ENCODE assay signal across 14 cellular contexts in the genomic region with DNA sequence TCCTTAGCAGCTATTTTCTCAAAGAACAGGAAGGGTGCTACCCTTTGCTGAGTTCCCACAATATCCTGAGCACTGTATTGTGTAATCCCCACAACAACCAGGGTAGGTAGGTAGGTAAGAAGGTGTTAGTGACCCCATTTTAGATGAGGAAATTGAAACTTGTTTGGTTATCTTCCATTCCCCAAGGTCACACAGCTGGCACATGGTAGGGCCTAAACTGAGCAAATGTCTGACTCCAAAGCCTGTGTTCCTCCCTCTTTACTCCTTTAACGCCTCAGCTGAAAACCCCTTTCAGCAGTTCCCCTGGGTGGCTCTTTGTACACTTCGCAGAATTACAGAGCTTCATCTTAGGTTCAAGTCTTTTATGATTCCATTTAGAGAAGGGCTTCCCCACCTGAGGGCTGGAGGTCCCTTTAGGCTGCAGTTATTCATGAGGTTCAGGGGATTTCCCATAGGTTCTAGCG. TPM values are rescaled to one million over a fixed set of nuclear protein-coding genes. Genes with fewer than 3 reads are reported as not detected.
DNase-seq lines count a peak whose midpoint lies in the region; ATAC-seq and TF ChIP-seq lines count a peak whose summit lies in the region.
"Had no signal": no experiment of that assay in that cellular context is flagged by ENCODE, and none has a peak within 500 bp of the region (broad histone marks: within the 10 kb centered on the region; RNA-seq: fewer than 3 reads in every experiment).

No MANE protein-coding gene starts in this region.

- ATAC-seq in T-cell (replicated peaks in 1 of 4) = peak; percentile 92 to 98 (median 95)
- ATAC-seq in central memory CD8-positive, alpha-beta T cell (replicated peaks; ENCODE audit: extremely low read depth, poor library complexity, severe bottlenecking) = peak; percentile 96
- ATAC-seq in stimulated activated naive CD8-positive, alpha-beta T cell treated with anti-CD3 and anti-CD28 coated beads, Interleukin-15, Interleukin-2, amounts not matched to agents 100 U/mL and 50 U/mL, for 24 hours = peak; percentile 51
- ATAC-seq in HG03460 (IDR thresholded peaks at IDR 0.05; ENCODE audit: unreplicated experiment) = no peak

- H3K27me3 ChIP-seq in left ventricle myocardium inferior (ENCODE audit: low read depth) = no peaks in the 10 kb centered on the region

- POLR2A ChIA-PET in T-cell (lab: Charles Lee) = interaction anchor here (0.6 to 1.0 kb wide), 5 partner anchors 18 to 322 kb away, joined by 3 to 8 read pairs (median 3); no protein-coding TSS in a partner anchor

- H3K4me3 Mint-ChIP-seq in T-cell (peak overlapping the region in 2 of 3 donors; percentile 45 to 68), Calu3 (ENCODE audit: low read depth, unreplicated experiment) (no peak overlapping the region)
- H3K4me3 Mint-ChIP-seq in central memory CD8-positive, alpha-beta T cell = peak overlapping the region; percentile 28

- H3K9me3 Mint-ChIP-seq in T-cell (peaks cover 0 to 4% (median 4%) of the 10 kb centered on the region in 3 donors), Calu3 (ENCODE audit: low read depth, unreplicated experiment) (no peaks in the 10 kb centered on the region)
- H3K9me3 Mint-ChIP-seq in central memory CD8-positive, alpha-beta T cell = no peaks in the 10 kb centered on the region

- no peak overlapping the region for H3K27ac ChIP-seq in left ventricle myocardium inferior (replicated peaks)
- H3K27ac ChIP-seq: RWPE1 had no signal

- peaks cover 25 to 39% (median 36%) of the 10 kb centered on the region in 3 donors for H3K4me1 Mint-ChIP-seq in T-cell
- H3K4me1 Mint-ChIP-seq in central memory CD8-positive, alpha-beta T cell = peaks cover 29% of the 10 kb centered on the region
- no peaks in the 10 kb centered on the region for H3K4me1 Mint-ChIP-seq in Calu3 (ENCODE audit: low read depth, unreplicated experiment)

- H3K4me1 ChIP-seq in left ventricle myocardium inferior = no peaks in the 10 kb centered on the region

- no peak overlapping the region for H3K4me3 ChIP-seq in left ventricle myocardium inferior
- H3K4me3 ChIP-seq: lung, skin epidermis had no signal

- CTCF ChIA-PET in T-cell (lab: Charles Lee) (interaction anchor here in 1 of 2 donors (0.5 to 1.3 kb wide), 3 partner anchors 13 to 527 kb away, joined by 3 to 5 read pairs (median 3); no protein-coding TSS in a partner anchor), Calu3 (lab: Charles Lee) (interaction anchor here (0.6 kb wide), 1 partner anchor 103 kb away, joined by 5 read pairs; no protein-coding TSS in a partner anchor)

- no peak for TF ChIP-seq CTCF in left ventricle myocardium inferior (IDR thresholded peaks at IDR 0.05; ENCODE audit: borderline replicate concordance)
- TF ChIP-seq CTCF in Calu3 (IDR thresholded peaks at IDR 0.05; ENCODE audit: unreplicated experiment) = no peak

- H3K9me3 ChIP-seq in left ventricle myocardium inferior (replicated peaks) = no peaks in the 10 kb centered on the region

- no peaks in the 10 kb centered on the region for H3K36me3 ChIP-seq in left ventricle myocardium inferior

- BruUV-seq in Calu3 (replicated peaks; lab: Mats Ljungman, UMichigan) = no TSS peak

- H3K36me3 Mint-ChIP-seq in T-cell = no peaks in the 10 kb centered on the region
- no peaks in the 10 kb centered on the region for H3K36me3 Mint-ChIP-seq in central memory CD8-positive, alpha-beta T cell (ENCODE audit: insufficient read depth)
- no peaks in the 10 kb centered on the region for H3K36me3 Mint-ChIP-seq in Calu3 (ENCODE audit: insufficient read depth, unreplicated experiment)

- intact Hi-C loops in left ventricle myocardium inferior (cut with micrococcal nuclease) (no loop called here), Calu3 (cut with micrococcal nuclease; ENCODE audit: unreplicated experiment) (no loop called here)

- DNase-seq in activated effector memory CD4-positive, alpha-beta T cell treated with Interleukin-2 at 50 U/mL for 16 hours = peak; percentile 21
- no peak for DNase-seq in activated effector memory CD4-positive, alpha-beta T cell treated with anti-CD3 and anti-CD28 coated beads, Interleukin-2, amount 50 U/mL, for 16 hours
- DNase-seq in T-cell = peak in 22 of 34 experiments; percentile 5 to 49 (median 20)
- DNase-seq in central memory CD8-positive, alpha-beta T cell (ENCODE audit: low spot score in 2 of 2) = peak in 1 of 2 donors; percentile 29
- no peak for DNase-seq in stimulated activated naive CD8-positive, alpha-beta T cell treated with anti-CD3 and anti-CD28 coated beads, Interleukin-15, Interleukin-2, amounts not matched to agents 100 U/mL and 50 U/mL, for 24 hours
- no peak for DNase-seq in left ventricle myocardium inferior
- no peak for DNase-seq in Calu3
- DNase-seq: anterior cingulate cortex, NCI-H2029 treated with DMSO at 0.1 percent for 48 hours, nucleus accumbens had no signal

- peak overlapping the region; percentile 84 to 92 for H3K27ac Mint-ChIP-seq in T-cell
- H3K27ac Mint-ChIP-seq in central memory CD8-positive, alpha-beta T cell (ENCODE audit: low read depth) = peak overlapping the region; percentile 92
- no peak overlapping the region for H3K27ac Mint-ChIP-seq in Calu3 (ENCODE audit: unreplicated experiment)

- H3K27me3 Mint-ChIP-seq in T-cell (no peaks in the 10 kb centered on the region), Calu3 (ENCODE audit: unreplicated experiment) (no peaks in the 10 kb centered on the region)
- no peaks in the 10 kb centered on the region for H3K27me3 Mint-ChIP-seq in central memory CD8-positive, alpha-beta T cell

RNA-seq across cellular contexts. Expression of a gene that starts 26.5 kb away (rescaled TPM):
- total RNA-seq in T-cell (10 to 100 TPM; 12.9 to 16.7 (median 13.9) TPM), left ventricle myocardium inferior (25.2 TPM), Calu3 (2022) (28.5 and 30.9 TPM in 2 replicates)

Comparison
In these comparisons a context has a peak if more than half of its experiments do, and no peak if none do; other contexts are left out.
1. DNase-seq: peak in activated effector memory CD4-positive, alpha-beta T cell treated with Interleukin-2 at 50 U/mL for 16 hours (single experiment) and T-cell (22 of 34); none in activated effector memory CD4-positive, alpha-beta T cell treated with anti-CD3 and anti-CD28 coated beads, Interleukin-2, amount 50 U/mL, for 16 hours (single experiment), stimulated activated naive CD8-positive, alpha-beta T cell treated with anti-CD3 and anti-CD28 coated beads, Interleukin-15, Interleukin-2, amounts not matched to agents 100 U/mL and 50 U/mL, for 24 hours (single experiment), left ventricle myocardium inferior (single experiment) and Calu3 (single experiment).